8 cellular contexts compared by ENCODE assay signal in the genomic region with DNA sequence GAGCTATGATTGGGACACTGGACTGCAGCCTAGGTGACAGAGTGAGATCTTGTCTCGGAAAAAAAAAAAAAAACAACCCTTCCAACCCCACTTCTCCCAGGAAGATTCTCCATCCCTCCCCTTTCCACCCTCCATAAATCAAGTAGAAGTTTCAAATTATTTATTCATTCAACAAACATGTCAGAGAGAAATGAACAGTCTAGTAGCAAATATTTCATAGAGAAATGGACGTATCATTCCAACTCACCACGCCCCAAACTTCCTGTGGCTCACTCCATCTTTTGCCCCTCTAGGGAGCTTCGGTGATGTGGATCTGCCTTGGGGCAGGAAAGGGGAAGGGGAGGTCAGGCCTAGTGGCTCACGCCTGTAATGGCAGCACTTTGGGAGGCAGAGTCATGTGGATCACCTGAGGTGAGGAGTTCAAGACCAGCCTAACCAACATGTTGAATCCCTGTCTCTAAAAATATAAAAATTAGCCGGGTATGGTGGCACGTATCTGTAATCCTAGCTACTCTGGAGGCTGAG. TPM values are rescaled to one million over a fixed set of nuclear protein-coding genes. Genes with fewer than 3 reads are reported as not detected.
DNase-seq lines count a peak whose midpoint lies in the region; ATAC-seq and TF ChIP-seq lines count a peak whose summit lies in the region.

No MANE protein-coding gene starts in this region.

- peaks cover 63% of the 10 kb centered on the region for H3K4me1 Mint-ChIP-seq in activated naive CD4-positive, alpha-beta T cell treated with anti-CD3 and anti-CD28 coated beads, Interleukin-2, amount 50 U/mL, for 24 hours
- H3K4me1 Mint-ChIP-seq in activated naive CD8-positive, alpha-beta T cell treated with anti-CD3 and anti-CD28 coated beads, Interleukin-2, amount 50 U/mL, for 24 hours, result peaks cover 42% of the 10 kb centered on the region
- peaks cover 17% of the 10 kb centered on the region for H3K4me1 Mint-ChIP-seq in type B pancreatic cell (ENCODE audit: unreplicated experiment)

- no peaks in the 10 kb centered on the region for H3K9me3 Mint-ChIP-seq in activated naive CD4-positive, alpha-beta T cell treated with anti-CD3 and anti-CD28 coated beads, Interleukin-2, amount 50 U/mL, for 24 hours
- no peaks in the 10 kb centered on the region for H3K9me3 Mint-ChIP-seq in activated naive CD8-positive, alpha-beta T cell treated with anti-CD3 and anti-CD28 coated beads, Interleukin-2, amount 50 U/mL, for 24 hours
- no peaks in the 10 kb centered on the region for H3K9me3 Mint-ChIP-seq in type B pancreatic cell

- DNase-seq in activated naive CD4-positive, alpha-beta T cell treated with anti-CD3 and anti-CD28 coated beads, Interleukin-2, amount 50 U/mL, for 16 hours, result no peak
- no peak for DNase-seq in activated naive CD8-positive, alpha-beta T cell treated with anti-CD3 and anti-CD28 coated beads, Interleukin-2, amount 50 U/mL, for 24 hours
- no peak for DNase-seq in right lobe of liver
- DNase-seq in type B pancreatic cell (ENCODE audit: extremely low spot score, unreplicated experiment), result no peak
- no peak for DNase-seq in LoVo (ENCODE audit: low spot score)
- DNase-seq in medulla oblongata (ENCODE audit: extremely low spot score), result no peak
- DNase-seq in body of pancreas, result no peak

- H3K27me3 Mint-ChIP-seq in activated naive CD4-positive, alpha-beta T cell treated with anti-CD3 and anti-CD28 coated beads, Interleukin-2, amount 50 U/mL, for 24 hours, result no peaks in the 10 kb centered on the region
- H3K27me3 Mint-ChIP-seq in activated naive CD8-positive, alpha-beta T cell treated with anti-CD3 and anti-CD28 coated beads, Interleukin-2, amount 50 U/mL, for 24 hours, result no peaks in the 10 kb centered on the region
- no peaks in the 10 kb centered on the region for H3K27me3 Mint-ChIP-seq in type B pancreatic cell

- H3K27ac Mint-ChIP-seq in activated naive CD4-positive, alpha-beta T cell treated with anti-CD3 and anti-CD28 coated beads, Interleukin-2, amount 50 U/mL, for 24 hours, result peak overlapping the region; percentile 88
- H3K27ac Mint-ChIP-seq in activated naive CD8-positive, alpha-beta T cell treated with anti-CD3 and anti-CD28 coated beads, Interleukin-2, amount 50 U/mL, for 24 hours, result peak overlapping the region; percentile 85
- H3K27ac Mint-ChIP-seq in type B pancreatic cell, result peak overlapping the region; percentile 80

- H3K27ac ChIP-seq in right lobe of liver, result peak overlapping the region in 2 of 3 donors; percentile 60 to 78
- peak overlapping the region in 2 of 4 donors; percentile 68 to 72 for H3K27ac ChIP-seq in body of pancreas

- TF ChIP-seq POLR2A in right lobe of liver (IDR thresholded peaks at IDR 0.05) (no peak), body of pancreas (IDR thresholded peaks at IDR 0.05) (no peak)

- TF ChIP-seq CTCF in right lobe of liver (IDR thresholded peaks at IDR 0.05) (no peak), type B pancreatic cell (conservative IDR thresholded peaks at IDR 0.05) (no peak), body of pancreas (IDR thresholded peaks at IDR 0.05) (no peak)

- H3K36me3 Mint-ChIP-seq in activated naive CD4-positive, alpha-beta T cell treated with anti-CD3 and anti-CD28 coated beads, Interleukin-2, amount 50 U/mL, for 24 hours, result peaks cover 3% of the 10 kb centered on the region
- peaks cover 15% of the 10 kb centered on the region for H3K36me3 Mint-ChIP-seq in activated naive CD8-positive, alpha-beta T cell treated with anti-CD3 and anti-CD28 coated beads, Interleukin-2, amount 50 U/mL, for 24 hours (ENCODE audit: low read depth)
- H3K36me3 Mint-ChIP-seq in type B pancreatic cell, result no peaks in the 10 kb centered on the region

- H3K9me3 ChIP-seq in right lobe of liver, result no peaks in the 10 kb centered on the region
- no peaks in the 10 kb centered on the region for H3K9me3 ChIP-seq in body of pancreas

- H3K27me3 ChIP-seq in right lobe of liver, result no peaks in the 10 kb centered on the region
- H3K27me3 ChIP-seq in body of pancreas, result no peaks in the 10 kb centered on the region

- no peak for ATAC-seq in activated naive CD8-positive, alpha-beta T cell treated with anti-CD3 and anti-CD28 coated beads, Interleukin-2, amount 50 U/mL, for 24 hours
- ATAC-seq in right lobe of liver (no peak), body of pancreas (no peak)

- H3K4me1 ChIP-seq in right lobe of liver, result peaks cover 0 to 11% (median 0%) of the 10 kb centered on the region in 4 donors
- peaks cover 22% of the 10 kb centered on the region for H3K4me1 ChIP-seq in body of pancreas

- H3K4me3 Mint-ChIP-seq in activated naive CD4-positive, alpha-beta T cell treated with anti-CD3 and anti-CD28 coated beads, Interleukin-2, amount 50 U/mL, for 24 hours, result peak overlapping the region; percentile 82
- H3K4me3 Mint-ChIP-seq in activated naive CD8-positive, alpha-beta T cell treated with anti-CD3 and anti-CD28 coated beads, Interleukin-2, amount 50 U/mL, for 24 hours, result peak overlapping the region; percentile 85
- peak overlapping the region; percentile 84 for H3K4me3 Mint-ChIP-seq in type B pancreatic cell

- 37% methylated on average over 5 of the region's 7 CpGs for WGBS in right lobe of liver (ENCODE audit: insufficient coverage, low coverage, low lambda C conversion rate, missing lambda C conversion rate)
- WGBS in body of pancreas, 2 donors, result 62 to 70% methylated on average over 7 of the region's 7 CpGs

- peak overlapping the region; percentile 96 to 97 (median 97) for H3K4me3 ChIP-seq in right lobe of liver
- H3K4me3 ChIP-seq in body of pancreas, result peak overlapping the region in 1 of 2 donors; percentile 60

- H3K36me3 ChIP-seq in right lobe of liver, result peaks cover 0 to 12% (median 4%) of the 10 kb centered on the region in 4 donors
- H3K36me3 ChIP-seq in body of pancreas (replicated peaks in 1 of 2; ENCODE audit: insufficient read depth in 1 of 2, low read depth in 2 of 2), result no peaks in the 10 kb centered on the region

- intact Hi-C loops in right lobe of liver (cut with DNase I) (no loop called here), body of pancreas (cut with DNase I) (no loop called here)

RNA-seq across cellular contexts. Expression of gene TRAPPC14, which starts 0.6 kb away (rescaled TPM):
- 10 to 100 TPM in 4 of 6 experiments, 1 to 10 TPM in 2; 8.2 to 14.6 (median 10.3) TPM for total RNA-seq in right lobe of liver
- total RNA-seq in type B pancreatic cell (ENCODE audit: low replicate concordance), result 21.3 and 35.2 TPM in 2 replicates
- total RNA-seq in body of pancreas, result 10 to 100 TPM in 1 of 2 donors, 1 to 10 TPM in 1; 7.3 to 27.7 TPM

RNA-seq across cellular contexts. Expression of gene GAL3ST4, which starts 9.3 kb away (rescaled TPM):
- 1 to 10 TPM in 1 of 6 experiments, under 1 TPM in 4, not detected in 1; 0.12 to 1.1 (median 0.56) TPM for total RNA-seq in right lobe of liver
- total RNA-seq in type B pancreatic cell (ENCODE audit: low replicate concordance), result 7.2 and 7.4 TPM in 2 replicates
- under 1 TPM in 1 of 2 donors, not detected in 1; 0.26 TPM for total RNA-seq in body of pancreas

RNA-seq across cellular contexts. Expression of gene LAMTOR4, which starts 10.4 kb away (rescaled TPM):
- total RNA-seq in right lobe of liver, result 10 to 100 TPM; 35.8 to 66.6 (median 44.9) TPM
- total RNA-seq in type B pancreatic cell (ENCODE audit: low replicate concordance), result 96.7 and 109 TPM in 2 replicates
- total RNA-seq in body of pancreas, result 100 to 1,000 TPM in 1 of 2 donors, 10 to 100 TPM in 1; 86.1 to 119 TPM

RNA-seq across cellular contexts. Expression of gene GPC2, which starts 18.0 kb away (rescaled TPM):
- total RNA-seq in right lobe of liver, result under 1 TPM in 2 of 6 experiments, not detected in 4; 0.35 to 0.40 TPM
- total RNA-seq in type B pancreatic cell (ENCODE audit: low replicate concordance), result 20.6 and 53.3 TPM in 2 replicates
- 1 to 10 TPM in 1 of 2 donors, under 1 TPM in 1; 0.99 to 1.6 TPM for total RNA-seq in body of pancreas

RNA-seq across cellular contexts. Expression of gene STAG3, which starts 18.6 kb away (rescaled TPM):
- total RNA-seq in right lobe of liver, result 1 to 10 TPM in 4 of 6 experiments, under 1 TPM in 2; 0.81 to 5.9 (median 4.4) TPM
- 1.6 and 1.7 TPM in 2 replicates for total RNA-seq in type B pancreatic cell (ENCODE audit: low replicate concordance)
- total RNA-seq in body of pancreas, result not detected
